Comparison of ENCODE assay signal across 1 cellular context in the genomic region with DNA sequence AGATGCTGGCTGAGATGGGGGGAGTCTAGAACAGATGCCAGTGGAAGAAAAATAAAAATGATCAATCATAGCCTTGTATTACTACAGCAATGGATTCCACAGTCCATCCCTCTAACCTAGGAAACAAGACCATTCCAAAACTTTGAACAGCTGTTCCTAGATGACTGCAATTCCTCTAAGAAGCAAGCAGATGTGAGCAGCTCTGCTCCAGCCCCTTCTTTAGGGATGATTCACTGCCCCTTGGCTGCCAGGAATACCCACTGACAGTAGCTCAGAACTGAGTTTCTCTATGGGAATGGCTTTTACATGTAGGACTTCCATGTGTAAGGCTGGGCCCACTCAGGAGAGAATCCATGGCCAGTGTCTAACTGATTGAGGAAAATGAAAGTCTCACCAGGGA.
TF ChIP-seq lines count a peak whose summit lies in the region.

No MANE protein-coding gene starts in this region.

TF ChIP-seq in SK-N-SH, 30 proteins besides CTCF, POLR2A, EP300 and RAD21 (continued from another document):
- TF ChIP-seq FOXM1 (IDR thresholded peaks at IDR 0.05; ENCODE audit: low read depth) = no peak
- no peak for TF ChIP-seq MEF2A (IDR thresholded peaks at IDR 0.05; ENCODE audit: borderline replicate concordance, low read depth)
- no peak for TF ChIP-seq ELF1 (IDR thresholded peaks at IDR 0.05)
- TF ChIP-seq TEAD4 (IDR thresholded peaks at IDR 0.05; ENCODE audit: borderline replicate concordance, insufficient read depth) = no peak
- no peak for TF ChIP-seq FOSL2 (IDR thresholded peaks at IDR 0.05; ENCODE audit: borderline replicate concordance, low read depth)
- no peak for TF ChIP-seq JUND (IDR thresholded peaks at IDR 0.05)
- TF ChIP-seq, protein P1, sequence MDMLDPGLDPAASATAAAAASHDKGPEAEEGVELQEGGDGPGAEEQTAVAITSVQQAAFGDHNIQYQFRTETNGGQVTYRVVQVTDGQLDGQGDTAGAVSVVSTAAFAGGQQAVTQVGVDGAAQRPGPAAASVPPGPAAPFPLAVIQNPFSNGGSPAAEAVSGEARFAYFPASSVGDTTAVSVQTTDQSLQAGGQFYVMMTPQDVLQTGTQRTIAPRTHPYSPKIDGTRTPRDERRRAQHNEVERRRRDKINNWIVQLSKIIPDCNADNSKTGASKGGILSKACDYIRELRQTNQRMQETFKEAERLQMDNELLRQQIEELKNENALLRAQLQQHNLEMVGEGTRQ (IDR thresholded peaks at IDR 0.05; ENCODE audit: borderline replicate concordance, low read depth, low read length) = no peak
- TF ChIP-seq SIN3A (IDR thresholded peaks at IDR 0.05; ENCODE audit: borderline replicate concordance, low read depth, low read length) = no peak
- no peak for TF ChIP-seq RFX5 (IDR thresholded peaks at IDR 0.05; ENCODE audit: low read length)
